Comparison of ENCODE assay signal across 1 cellular context in the genomic region with DNA sequence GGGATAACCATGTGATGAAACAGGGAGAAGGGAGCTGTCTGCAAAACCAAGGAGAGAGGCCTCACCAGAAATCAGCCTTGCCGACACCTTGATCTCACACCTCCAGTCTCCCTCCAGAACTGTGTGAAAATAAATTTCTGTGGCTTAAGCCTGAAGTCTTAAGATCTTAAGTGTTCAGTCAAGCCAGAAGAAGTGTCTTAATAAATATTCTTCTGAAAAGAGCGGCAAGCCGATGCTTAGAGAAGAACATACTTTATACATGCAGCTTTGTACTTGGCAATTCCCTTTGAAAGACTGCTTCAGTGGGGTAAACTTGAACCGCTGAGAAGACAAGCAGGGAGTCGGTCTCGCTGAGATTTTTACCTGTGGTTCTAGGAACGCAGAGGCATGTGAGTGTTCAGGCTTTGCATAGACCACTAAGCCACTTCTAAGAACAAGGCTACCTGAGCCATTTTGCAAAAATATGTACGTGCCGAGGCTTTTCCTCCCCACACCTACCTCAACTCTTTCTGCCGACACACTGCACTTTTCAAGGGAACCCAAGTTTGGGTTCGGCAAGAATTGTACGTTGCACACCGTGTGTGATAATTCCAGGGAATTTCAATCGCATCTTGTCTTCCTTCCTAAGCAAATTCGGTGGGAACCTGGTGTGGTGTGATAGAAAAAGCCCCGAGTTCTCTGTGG.
TF ChIP-seq lines count a peak whose summit lies in the region.

No MANE protein-coding gene starts in this region.

TF ChIP-seq in IMR-90, 13 proteins besides CTCF, POLR2A, EP300 and RAD21 (continued from another document):
- TF ChIP-seq CHD1 (IDR thresholded peaks at IDR 0.05; ENCODE audit: low read depth, low read length): no peak
- no peak for TF ChIP-seq SMC3 (IDR thresholded peaks at IDR 0.05; ENCODE audit: low read depth, low read length)
- TF ChIP-seq RFX5 (IDR thresholded peaks at IDR 0.05; ENCODE audit: low read depth, low read length): no peak
- no peak for TF ChIP-seq RCOR1 (IDR thresholded peaks at IDR 0.05; ENCODE audit: insufficient replicate concordance, low read length)
- TF ChIP-seq, protein P1, sequence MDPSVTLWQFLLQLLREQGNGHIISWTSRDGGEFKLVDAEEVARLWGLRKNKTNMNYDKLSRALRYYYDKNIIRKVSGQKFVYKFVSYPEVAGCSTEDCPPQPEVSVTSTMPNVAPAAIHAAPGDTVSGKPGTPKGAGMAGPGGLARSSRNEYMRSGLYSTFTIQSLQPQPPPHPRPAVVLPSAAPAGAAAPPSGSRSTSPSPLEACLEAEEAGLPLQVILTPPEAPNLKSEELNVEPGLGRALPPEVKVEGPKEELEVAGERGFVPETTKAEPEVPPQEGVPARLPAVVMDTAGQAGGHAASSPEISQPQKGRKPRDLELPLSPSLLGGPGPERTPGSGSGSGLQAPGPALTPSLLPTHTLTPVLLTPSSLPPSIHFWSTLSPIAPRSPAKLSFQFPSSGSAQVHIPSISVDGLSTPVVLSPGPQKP (IDR thresholded peaks at IDR 0.05; ENCODE audit: borderline replicate concordance, low read depth, low read length): no peak
- TF ChIP-seq CEBPB (IDR thresholded peaks at IDR 0.05; ENCODE audit: low read depth, low read length): no peak
- TF ChIP-seq MXI1 (IDR thresholded peaks at IDR 0.05; ENCODE audit: borderline replicate concordance, low read depth, low read length): no peak
- no peak for TF ChIP-seq MAZ (IDR thresholded peaks at IDR 0.05; ENCODE audit: borderline replicate concordance, low read depth, low read length)
- TF ChIP-seq NFE2L2 (IDR thresholded peaks at IDR 0.05; ENCODE audit: low read depth, low read length): no peak
- TF ChIP-seq FOS (IDR thresholded peaks at IDR 0.05; ENCODE audit: low read depth, low read length): no peak
